14 cellular contexts compared by ENCODE assay signal in the genomic region with DNA sequence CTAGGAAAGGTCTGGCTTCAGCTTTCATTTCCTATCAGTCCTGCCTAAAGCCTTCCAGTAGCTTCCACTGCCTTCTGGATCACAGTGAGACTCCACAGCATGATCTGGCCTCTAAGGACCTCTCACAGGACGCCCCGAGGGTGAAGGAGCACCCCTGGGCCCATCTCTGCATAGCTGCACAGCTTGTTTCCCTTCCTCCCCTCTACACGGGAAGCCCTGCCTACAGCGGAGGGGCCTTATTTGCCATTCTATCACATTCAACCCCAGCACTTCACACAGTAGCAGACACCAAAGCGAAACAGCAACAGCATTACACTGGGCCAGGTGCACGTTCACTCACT.
DNase-seq lines count a peak whose midpoint lies in the region; ATAC-seq and TF ChIP-seq lines count a peak whose summit lies in the region.
"Had no signal": no experiment of that assay in that cellular context is flagged by ENCODE, and none has a peak within 500 bp of the region (broad histone marks: within the 10 kb centered on the region; RNA-seq: fewer than 3 reads in every experiment).

No MANE protein-coding gene starts in this region.

- H3K9me3 Mint-ChIP-seq in IgD-negative memory B cell (no peaks in the 10 kb centered on the region), progenitor cell of endocrine pancreas (ENCODE audit: low read depth) (no peaks in the 10 kb centered on the region)
- H3K9me3 Mint-ChIP-seq in effector memory CD8-positive, alpha-beta T cell, result no peaks in the 10 kb centered on the region
- H3K9me3 Mint-ChIP-seq in activated CD4-positive, alpha-beta memory T cell treated with anti-CD3 and anti-CD28 coated beads for 36 hours, result no peaks in the 10 kb centered on the region

- intact Hi-C loops in activated CD4-positive, alpha-beta memory T cell treated with anti-CD3 and anti-CD28 coated beads for 36 hours (cut with micrococcal nuclease), result loop anchor here (5.0 kb wide), 1 partner anchor 45 kb away; no protein-coding TSS in a partner anchor

- peak overlapping the region; percentile 95 for H3K4me2 ChIP-seq in DOHH2 (ENCODE audit: low read length)

- peaks cover 3% of the 10 kb centered on the region; the same call in 1 of the 2 replicates for H3K36me3 ChIP-seq in DOHH2 (ENCODE audit: control insufficient read depth, low read length)
- H3K36me3 ChIP-seq in WERI-Rb-1, result peaks cover 12% of the 10 kb centered on the region; the same call in 1 of the 2 replicates
- H3K36me3 ChIP-seq: cardiac muscle cell, SJCRH30, thoracic aorta had no signal

- no peak for ATAC-seq in effector memory CD8-positive, alpha-beta T cell (replicated peaks)
- ATAC-seq: activated CD4-positive, CD25-positive, alpha-beta regulatory T cell treated with anti-CD3 and anti-CD28 coated beads, Interleukin-2, amount 50 U/mL, for 24 hours had no signal

- peaks cover 32 to 34% (median 34%) of the 10 kb centered on the region in 3 donors for H3K4me1 Mint-ChIP-seq in IgD-negative memory B cell
- peaks cover 28 to 51% of the 10 kb centered on the region in 2 donors for H3K4me1 Mint-ChIP-seq in effector memory CD8-positive, alpha-beta T cell (ENCODE audit: low read depth in 2 of 2)
- peaks cover 17% of the 10 kb centered on the region for H3K4me1 Mint-ChIP-seq in progenitor cell of endocrine pancreas (ENCODE audit: low read depth)
- peaks cover 35% of the 10 kb centered on the region for H3K4me1 Mint-ChIP-seq in activated CD4-positive, alpha-beta memory T cell treated with anti-CD3 and anti-CD28 coated beads for 36 hours (ENCODE audit: low read depth)

- no peaks in the 10 kb centered on the region for H3K9me3 ChIP-seq in DOHH2 (ENCODE audit: control insufficient read depth, insufficient read depth, low read length)
- no peaks in the 10 kb centered on the region for H3K9me3 ChIP-seq in WERI-Rb-1 (ENCODE audit: severe bottlenecking)
- H3K9me3 ChIP-seq: SJCRH30, thoracic aorta had no signal

- H3K4me3 Mint-ChIP-seq in IgD-negative memory B cell, result peak overlapping the region; percentile 26 to 80 (median 70)
- H3K4me3 Mint-ChIP-seq in effector memory CD8-positive, alpha-beta T cell, result peak overlapping the region; percentile 31 to 40
- H3K4me3 Mint-ChIP-seq in progenitor cell of endocrine pancreas (ENCODE audit: low read depth), result peak overlapping the region; percentile 21
- H3K4me3 Mint-ChIP-seq in activated CD4-positive, alpha-beta memory T cell treated with anti-CD3 and anti-CD28 coated beads for 36 hours, result no peak overlapping the region

- H3K27me3 ChIP-seq in DOHH2 (ENCODE audit: control insufficient read depth, low read length) (no peaks in the 10 kb centered on the region), WERI-Rb-1 (ENCODE audit: insufficient read depth, low read depth, severe bottlenecking) (no peaks in the 10 kb centered on the region)
- H3K27me3 ChIP-seq: cardiac muscle cell, SJCRH30 had no signal

- H3K27ac ChIP-seq in DOHH2 (ENCODE audit: low read depth, low read length) (no peak overlapping the region), WERI-Rb-1 (no peak overlapping the region)
- H3K27ac ChIP-seq: cardiac muscle cell, thoracic aorta had no signal

- peaks cover 17% of the 10 kb centered on the region for H4K20me1 ChIP-seq in DOHH2 (ENCODE audit: control insufficient read depth, insufficient read depth, low read depth, low read length)

- no peaks in the 10 kb centered on the region for H3K27me3 Mint-ChIP-seq in IgD-negative memory B cell
- no peaks in the 10 kb centered on the region for H3K27me3 Mint-ChIP-seq in effector memory CD8-positive, alpha-beta T cell
- H3K27me3 Mint-ChIP-seq in progenitor cell of endocrine pancreas, result peaks cover 3% of the 10 kb centered on the region
- H3K27me3 Mint-ChIP-seq in activated CD4-positive, alpha-beta memory T cell treated with anti-CD3 and anti-CD28 coated beads for 36 hours, result no peaks in the 10 kb centered on the region

- peak overlapping the region; percentile 94 for H3K4me3 ChIP-seq in DOHH2 (ENCODE audit: low read length)
- H3K4me3 ChIP-seq in WERI-Rb-1 (ENCODE audit: low read depth, low read length), result no peak overlapping the region
- H3K4me3 ChIP-seq: cardiac muscle cell, thoracic aorta had no signal

- peaks cover 84% of the 10 kb centered on the region for H3K79me2 ChIP-seq in DOHH2 (ENCODE audit: control insufficient read depth, low read length)

- CTCF ChIA-PET in activated CD4-positive, alpha-beta memory T cell treated with anti-CD3 and anti-CD28 coated beads for 36 hours (lab: Charles Lee), result interaction anchor here (0.6 to 1.2 kb wide), 2 partner anchors 45 to 53 kb away, joined by 3 to 4 read pairs; no protein-coding TSS in a partner anchor

- H3K36me3 Mint-ChIP-seq in IgD-negative memory B cell (no peaks in the 10 kb centered on the region), progenitor cell of endocrine pancreas (ENCODE audit: insufficient read depth) (no peaks in the 10 kb centered on the region)
- no peaks in the 10 kb centered on the region for H3K36me3 Mint-ChIP-seq in effector memory CD8-positive, alpha-beta T cell (ENCODE audit: insufficient read depth)
- H3K36me3 Mint-ChIP-seq in activated CD4-positive, alpha-beta memory T cell treated with anti-CD3 and anti-CD28 coated beads for 36 hours, result no peaks in the 10 kb centered on the region

- peak overlapping the region; percentile 30 to 86 (median 40) for H3K27ac Mint-ChIP-seq in IgD-negative memory B cell
- H3K27ac Mint-ChIP-seq in effector memory CD8-positive, alpha-beta T cell, result peak overlapping the region; percentile 32 to 84
- H3K27ac Mint-ChIP-seq in progenitor cell of endocrine pancreas, result peak overlapping the region; percentile 59
- no peak overlapping the region for H3K27ac Mint-ChIP-seq in activated CD4-positive, alpha-beta memory T cell treated with anti-CD3 and anti-CD28 coated beads for 36 hours

- peaks cover 60% of the 10 kb centered on the region for H3K4me1 ChIP-seq in DOHH2 (ENCODE audit: control insufficient read depth, low read length)

- TF ChIP-seq CTCF in DOHH2 (IDR thresholded peaks at IDR 0.05; ENCODE audit: low read depth, low read length, poor library complexity, severe bottlenecking), result no peak
- TF ChIP-seq CTCF in progenitor cell of endocrine pancreas (IDR thresholded peaks at IDR 0.05; ENCODE audit: unreplicated experiment), result no peak
- TF ChIP-seq CTCF in WERI-Rb-1 (IDR thresholded peaks at IDR 0.05; ENCODE audit: low read depth, low read length), result no peak

- POLR2A ChIA-PET in activated CD4-positive, alpha-beta memory T cell treated with anti-CD3 and anti-CD28 coated beads for 36 hours (lab: Charles Lee), result no interaction called here

- DNase-seq in effector memory CD8-positive, alpha-beta T cell, result no peak
- DNase-seq in progenitor cell of endocrine pancreas (ENCODE audit: low spot score, unreplicated experiment) (no peak), WERI-Rb-1 (no peak), NCI-H2029 treated with DMSO at 0.1 percent for 48 hours (lab: John Stamatoyannopoulos, UW) (no peak), COLO829 (ENCODE audit: low spot score) (no peak)
- no peak for DNase-seq in activated CD4-positive, alpha-beta memory T cell treated with anti-CD3 and anti-CD28 coated beads for 36 hours
- DNase-seq: DMS153, MM.1S, SJCRH30 had no signal

- no peaks in the 10 kb centered on the region for H3F3A ChIP-seq in DOHH2 (ENCODE audit: control insufficient read depth, insufficient read depth)

- no peaks in the 10 kb centered on the region for H3K9me2 ChIP-seq in DOHH2 (replicated peaks; ENCODE audit: control insufficient read depth, low read length)
